Comparison of ENCODE assay signal across 17 cellular contexts in genomic region chr12:12521923-12522322, GRCh38. TPM values are rescaled to one million over a fixed set of nuclear protein-coding genes. Genes with fewer than 3 reads are reported as not detected.
DNase-seq lines count a peak whose midpoint lies in the region; ATAC-seq and TF ChIP-seq lines count a peak whose summit lies in the region.
"Had no signal": no experiment of that assay in that cellular context is flagged by ENCODE, and none has a peak within 500 bp of the region (broad histone marks: within the 10 kb centered on the region; RNA-seq: fewer than 3 reads in every experiment).

No MANE protein-coding gene starts in this region.

- H3K27me3 ChIP-seq in H9 (ENCODE audit: insufficient read depth, low read length) (no peaks in the 10 kb centered on the region; the same call in 1 of the 2 replicates), adrenal gland (no peaks in the 10 kb centered on the region), liver (ENCODE audit: control insufficient read depth in 4 of 4, insufficient read depth in 4 of 4, low read length in 3 of 4) (no peaks in the 10 kb centered on the region), psoas muscle (ENCODE audit: insufficient read depth in 3 of 3, low read length in 2 of 3) (no peaks in the 10 kb centered on the region), MM.1S (replicated peaks; ENCODE audit: insufficient read depth, low read length) (no peaks in the 10 kb centered on the region)
- H3K27me3 ChIP-seq: suprapubic skin had no signal

- H3K36me3 ChIP-seq in adrenal gland (replicated peaks in 1 of 2) (peaks cover 0 to 30% of the 10 kb centered on the region in 2 donors), liver (ENCODE audit: control insufficient read depth in 4 of 4, insufficient read depth in 3 of 4, low read depth in 1 of 4, low read length in 3 of 4) (peaks cover 0 to 31% (median 24%) of the 10 kb centered on the region in 4 donors), psoas muscle (ENCODE audit: insufficient read depth in 1 of 2, low read depth in 1 of 2) (peaks cover 0 to 15% of the 10 kb centered on the region in 2 donors), MM.1S (replicated peaks; ENCODE audit: insufficient read depth, low read length) (no peaks in the 10 kb centered on the region)

- H2AFZ ChIP-seq in H9 (ENCODE audit: low read length) (no peak overlapping the region), MM.1S (ENCODE audit: low read length) (no peak overlapping the region)

- H3K4me3 ChIP-seq in adrenal gland, result no peak overlapping the region
- H3K4me3 ChIP-seq in liver (ENCODE audit: low read depth in 1 of 3, low read length in 3 of 3), result no peak overlapping the region
- no peak overlapping the region for H3K4me3 ChIP-seq in psoas muscle
- H3K4me3 ChIP-seq in MM.1S (ENCODE audit: low read length), result no peak overlapping the region
- H3K4me3 ChIP-seq: coronary artery, suprapubic skin had no signal

- H3K14ac ChIP-seq in H9 (ENCODE audit: insufficient read depth, low read length), result no peak overlapping the region

- no peak overlapping the region for H4K8ac ChIP-seq in H9 (replicated peaks; ENCODE audit: insufficient read length, low read depth, low read length)

- H2BK12ac ChIP-seq in H9 (ENCODE audit: insufficient read length, low read depth, low read length), result no peak overlapping the region

- H3T11ph ChIP-seq in H9 (ENCODE audit: low read length), result no peak overlapping the region

- H4K91ac ChIP-seq in H9 (ENCODE audit: insufficient read length, low read depth, low read length), result no peak overlapping the region

- H4K20me1 ChIP-seq in H9 (ENCODE audit: control insufficient read depth, insufficient read depth, insufficient read length) (no peaks in the 10 kb centered on the region), MM.1S (ENCODE audit: insufficient read depth, low read length) (no peaks in the 10 kb centered on the region)

- H2BK120ac ChIP-seq in H9 (ENCODE audit: low read depth, low read length, poor library complexity, severe bottlenecking), result no peak overlapping the region

- H3K79me1 ChIP-seq in H9 (ENCODE audit: insufficient read depth, low read depth, low read length, poor library complexity, severe bottlenecking), result peaks cover 3% of the 10 kb centered on the region

- no peak overlapping the region for H3K4ac ChIP-seq in H9 (ENCODE audit: low read depth, low read length)

- H2BK15ac ChIP-seq in H9 (ENCODE audit: low read depth, low read length), result no peak overlapping the region

- intact Hi-C loops in adrenal gland (cut with DNase I), result no loop called here
- intact Hi-C loops in psoas muscle (cut with DNase I), result loop anchor here in 1 of 2 donors (5.0 kb wide), 1 partner anchor 40 kb away; the partner anchor contains the start of gene DUSP16

- TF ChIP-seq RAD21 in liver (IDR thresholded peaks at IDR 0.05), result no peak

- H3K4me2 ChIP-seq in H9 (ENCODE audit: insufficient read depth, insufficient read length, low read length) (no peak overlapping the region), MM.1S (ENCODE audit: low read depth, low read length) (no peak overlapping the region)

- H3K9me3 ChIP-seq in H9 (ENCODE audit: control insufficient read depth, low read depth, low read length), result no peaks in the 10 kb centered on the region
- no peaks in the 10 kb centered on the region for H3K9me3 ChIP-seq in adrenal gland (replicated peaks in 1 of 3)
- H3K9me3 ChIP-seq in liver (ENCODE audit: control insufficient read depth in 4 of 4, low read length in 3 of 4), result no peaks in the 10 kb centered on the region
- H3K9me3 ChIP-seq in psoas muscle, result no peaks in the 10 kb centered on the region
- H3K9me3 ChIP-seq in MM.1S (replicated peaks; ENCODE audit: insufficient read depth, low read length), result no peaks in the 10 kb centered on the region
- H3K9me3 ChIP-seq: suprapubic skin had no signal

- DNase-seq in H9 (no peak), adrenal gland (peak in 1 of 7 donors; percentile 37), psoas muscle (no peak), iPS-NIHi7 (ENCODE audit: extremely low spot score) (no peak), MM.1S (no peak)
- DNase-seq: activated CD4-positive, alpha-beta T cell treated with anti-CD3 and anti-CD28 coated beads for 48 hours; activated CD8-positive, alpha-beta memory T cell treated with anti-CD3 and anti-CD28 coated beads, Interleukin-2, amount 50 U/mL, for 4 hours; foreskin fibroblast; NCI-H1436 treated with DMSO at 0.1 percent for 48 hours; NCI-H345; posterior cingulate gyrus had no signal

- WGBS in H9 (ENCODE audit: extremely low coverage, insufficient read length, low lambda C conversion rate), result no CpG with 5 or more reads among the region's 6 CpGs
- WGBS in adrenal gland, 4 donors, result 74 to 77% (median 75%) methylated on average over 6 of the region's 6 CpGs
- 81% methylated on average over 6 of the region's 6 CpGs for WGBS in liver
- WGBS in psoas muscle, 3 donors, result 83 to 89% (median 87%) methylated on average over 6 of the region's 6 CpGs

- no peak overlapping the region for H2BK5ac ChIP-seq in H9 (ENCODE audit: insufficient read length, low read length)

- no peak for TF ChIP-seq POLR2A in adrenal gland (IDR thresholded peaks at IDR 0.05)

- H3K4me1 ChIP-seq in H9 (ENCODE audit: insufficient read depth, low read length) (peaks cover 10% of the 10 kb centered on the region; the same call in 1 of the 2 replicates), adrenal gland (replicated peaks in 1 of 2) (peaks cover 0 to 57% of the 10 kb centered on the region in 2 donors), liver (ENCODE audit: control insufficient read depth in 4 of 4, insufficient read depth in 4 of 4, low read length in 3 of 4) (peaks cover 2 to 29% (median 11%) of the 10 kb centered on the region in 4 donors), psoas muscle (peaks cover 62% of the 10 kb centered on the region), MM.1S (ENCODE audit: low read length) (no peaks in the 10 kb centered on the region)
- H3K4me1 ChIP-seq: suprapubic skin had no signal

- TF ChIP-seq CTCF in H9 (conservative IDR thresholded peaks at IDR 0.05), result no peak
- TF ChIP-seq CTCF in adrenal gland (IDR thresholded peaks at IDR 0.05), result no peak
- no peak for TF ChIP-seq CTCF in liver (IDR thresholded peaks at IDR 0.05; ENCODE audit: low read depth, low read length, missing input control)
- no peak for TF ChIP-seq CTCF in psoas muscle (IDR thresholded peaks at IDR 0.05)
- no peak for TF ChIP-seq CTCF in MM.1S (IDR thresholded peaks at IDR 0.05; ENCODE audit: low read length)

- H3K9ac ChIP-seq in H9 (ENCODE audit: extremely low read depth, insufficient read length, low read length) (no peak overlapping the region), liver (ENCODE audit: low read depth in 1 of 2, low read length in 2 of 2) (no peak overlapping the region), MM.1S (ENCODE audit: low read length) (no peak overlapping the region)

- H3K27ac Mint-ChIP-seq in H9, result peak overlapping the region; percentile 0 to 86 (median 51); a peak in 4 of 7 replicates
- H3K27ac Mint-ChIP-seq: B cell had no signal

- no peak overlapping the region for H4K5ac ChIP-seq in H9 (ENCODE audit: insufficient read length, low read depth, low read length)

- H2BK20ac ChIP-seq in H9 (ENCODE audit: low read depth, low read length, poor library complexity, severe bottlenecking), result no peak overlapping the region

- H3K79me2 ChIP-seq in H9 (ENCODE audit: insufficient read depth, low read length) (peaks cover 12% of the 10 kb centered on the region; the same call in 1 of the 2 replicates), MM.1S (ENCODE audit: low read length) (no peaks in the 10 kb centered on the region)

- H3K23ac ChIP-seq in H9 (ENCODE audit: insufficient read length, low read depth, low read length), result no peak overlapping the region

- H3K23me2 ChIP-seq in H9 (ENCODE audit: insufficient read length, low read depth, low read length, poor library complexity, severe bottlenecking), result no peaks in the 10 kb centered on the region

- no peak overlapping the region for H2AK5ac ChIP-seq in H9 (ENCODE audit: insufficient read length, low read length)

- H3K9me2 ChIP-seq in MM.1S (replicated peaks; ENCODE audit: insufficient read depth, low read length), result no peaks in the 10 kb centered on the region

- H3K4me3 Mint-ChIP-seq in H9, result no peak overlapping the region
- H3K4me3 Mint-ChIP-seq: B cell had no signal

- no peaks in the 10 kb centered on the region for H3K27me3 Mint-ChIP-seq in H9 (ENCODE audit: low read depth)

- no peak overlapping the region for H3K18ac ChIP-seq in H9 (ENCODE audit: insufficient read length, low read depth, low read length)

- ATAC-seq in psoas muscle (no peak), HG03159 (IDR thresholded peaks at IDR 0.05; ENCODE audit: unreplicated experiment) (no peak)

- peaks cover 52 to 64% of the 10 kb centered on the region in 2 experiments for H3K4me1 Mint-ChIP-seq in H9
- H3K4me1 Mint-ChIP-seq: B cell had no signal

- no peaks in the 10 kb centered on the region for H3K9me3 Mint-ChIP-seq in H9

- H3F3A ChIP-seq in MM.1S (ENCODE audit: insufficient read depth, low read length), result no peaks in the 10 kb centered on the region

- H3K27ac ChIP-seq in H9 (ENCODE audit: insufficient read length, low read depth, low read length) (no peak overlapping the region), adrenal gland (peak overlapping the region in 3 of 5 donors; percentile 7 to 60 (median 54)), liver (ENCODE audit: low read depth in 1 of 2, low read length in 2 of 2) (peak overlapping the region in 1 of 2 donors; percentile 8), psoas muscle (peak overlapping the region; percentile 64), MM.1S (ENCODE audit: low read length) (no peak overlapping the region)
- H3K27ac ChIP-seq: coronary artery, RWPE1, suprapubic skin had no signal

- peaks cover 5 to 35% (median 30%) of the 10 kb centered on the region in 3 experiments for H3K36me3 Mint-ChIP-seq in H9 (ENCODE audit: insufficient read depth in 1 of 3, low read depth in 3 of 3)

- no peak overlapping the region for H3K56ac ChIP-seq in H9 (ENCODE audit: insufficient read length, low read depth, low read length)

TF ChIP-seq in liver, 16 proteins besides CTCF, POLR2A, EP300 and RAD21:
- TF ChIP-seq MAX (IDR thresholded peaks at IDR 0.05) (no peak), YY1 (IDR thresholded peaks at IDR 0.05) (peak; percentile 19)
TF ChIP-seq in liver: peak in this region for 1.

RNA-seq across cellular contexts. Expression of gene DUSP16, which starts 40.7 kb away (rescaled TPM):
- total RNA-seq in H9 (2021) (62.5 and 64.0 TPM in 2 replicates), adrenal gland (100 to 1,000 TPM in 5 of 8 donors, 10 to 100 TPM in 3; 36.4 to 374 (median 118) TPM), liver (10 to 100 TPM in 1 of 2 donors, 1 to 10 TPM in 1; 9.9 to 56.4 TPM), psoas muscle (10 to 100 TPM; 14.2 to 23.8 (median 19.7) TPM)
- polyA plus RNA-seq in adrenal gland (100 to 1,000 TPM in 1 of 3 donors, 10 to 100 TPM in 2; 24.5 to 108 (median 32.2) TPM), liver (10 to 100 TPM in 1 of 2 donors, 1 to 10 TPM in 1; 7.8 to 28.2 TPM), psoas muscle (1 to 10 TPM; 3.3 to 8.4 (median 4.5) TPM)

Comparison
In these comparisons a context has a peak if more than half of its experiments do, and no peak if none do; other contexts are left out.
1. H3K27ac ChIP-seq: peak in adrenal gland (3 of 5) and psoas muscle (single experiment); none in H9 (single experiment) and MM.1S (single experiment).